ENCODE assay signal across 2 cellular contexts in genomic region chr17:75488693-75489510, GRCh38.
TF ChIP-seq lines count a peak whose summit lies in the region.

No MANE protein-coding gene starts in this region.

TF ChIP-seq in SK-N-SH, 30 proteins besides CTCF, POLR2A, EP300 and RAD21:
- TF ChIP-seq POLR2AphosphoS5 (IDR thresholded peaks at IDR 0.05; ENCODE audit: low read depth, low read length) (no peak), ZBTB33 (IDR thresholded peaks at IDR 0.05; ENCODE audit: borderline replicate concordance, low read depth) (no peak), MEF2A (IDR thresholded peaks at IDR 0.05; ENCODE audit: borderline replicate concordance, low read depth) (no peak)
TF ChIP-seq in SK-N-SH: peak in this region for 0.

TF ChIP-seq in SK-N-SH treated with all-trans-retinoic acid at 6 μM for 48 hours, 23 proteins besides CTCF, POLR2A, EP300 and RAD21:
- TF ChIP-seq ZFP30 (CRISPR knock-in tag; IDR thresholded peaks at IDR 0.05) (no peak), CREB5 (CRISPR knock-in tag; IDR thresholded peaks at IDR 0.05; ENCODE audit: low read depth) (no peak), CSDC2 (CRISPR knock-in tag; IDR thresholded peaks at IDR 0.05) (no peak), OSR1 (CRISPR knock-in tag; IDR thresholded peaks at IDR 0.05) (no peak), TSHZ2 (CRISPR knock-in tag; IDR thresholded peaks at IDR 0.05) (no peak), RARB (CRISPR knock-in tag; IDR thresholded peaks at IDR 0.05) (no peak), ZC3H10 (CRISPR knock-in tag; IDR thresholded peaks at IDR 0.05) (no peak), SNAI2 (CRISPR knock-in tag; IDR thresholded peaks at IDR 0.05) (no peak), GLIS3 (CRISPR knock-in tag; IDR thresholded peaks at IDR 0.05) (no peak), ZFP3 (CRISPR knock-in tag; IDR thresholded peaks at IDR 0.05) (no peak), PPARA (CRISPR knock-in tag; IDR thresholded peaks at IDR 0.05; ENCODE audit: borderline replicate concordance) (no peak), ISL1 (CRISPR knock-in tag; IDR thresholded peaks at IDR 0.05) (no peak), PATZ1 (CRISPR knock-in tag; IDR thresholded peaks at IDR 0.05; ENCODE audit: borderline replicate concordance) (no peak), ZNF70 (CRISPR knock-in tag; IDR thresholded peaks at IDR 0.05) (no peak), ARNTL (CRISPR knock-in tag; IDR thresholded peaks at IDR 0.05; ENCODE audit: borderline replicate concordance, low read depth) (no peak), TOX (CRISPR knock-in tag; IDR thresholded peaks at IDR 0.05; ENCODE audit: borderline replicate concordance) (no peak), ZNF8 (CRISPR knock-in tag; IDR thresholded peaks at IDR 0.05) (no peak)
